10 cellular contexts compared by ENCODE assay signal in the genomic region with DNA sequence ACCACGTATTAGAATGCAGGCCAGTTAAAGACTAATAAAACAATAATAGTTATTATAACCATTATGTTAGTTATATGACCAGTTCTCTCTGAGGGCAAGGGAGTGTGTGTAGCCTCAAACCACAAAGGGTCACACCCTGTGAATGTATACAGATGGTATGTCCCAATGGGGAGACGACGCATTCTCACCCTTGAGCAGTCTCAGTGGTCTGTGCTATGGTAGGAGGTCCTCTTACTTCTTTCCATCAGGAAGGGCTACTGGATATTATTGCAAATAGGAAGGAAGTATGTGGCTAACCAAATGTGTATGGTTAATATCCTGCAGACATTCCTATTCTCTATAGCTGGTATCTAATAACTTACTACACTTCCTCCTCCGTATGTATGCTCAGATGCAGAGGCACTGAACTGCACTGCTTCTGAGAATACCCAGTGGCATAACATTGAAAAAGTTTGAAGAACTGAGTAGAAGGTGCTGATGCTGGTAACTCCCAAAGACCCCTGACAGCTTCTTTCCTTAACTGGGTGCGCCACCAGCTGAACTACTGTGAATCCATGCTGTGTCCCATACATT.
DNase-seq lines count a peak whose midpoint lies in the region; ATAC-seq and TF ChIP-seq lines count a peak whose summit lies in the region.
"Had no signal": no experiment of that assay in that cellular context is flagged by ENCODE, and none has a peak within 500 bp of the region (broad histone marks: within the 10 kb centered on the region; RNA-seq: fewer than 3 reads in every experiment).

No MANE protein-coding gene starts in this region.

- ATAC-seq in GM18502 (IDR thresholded peaks at IDR 0.05; ENCODE audit: poor library complexity, unreplicated experiment) = peak; percentile 44
- ATAC-seq in GM21737 (IDR thresholded peaks at IDR 0.05; ENCODE audit: unreplicated experiment) = peak; percentile 41

- peak overlapping the region; percentile 2 to 83 (median 78) for H3K4me3 Mint-ChIP-seq in IgD-negative memory B cell

- no peaks in the 10 kb centered on the region for H3K9me3 ChIP-seq in tibial nerve
- H3K9me3 ChIP-seq: Caco-2 had no signal

- no peaks in the 10 kb centered on the region for H3K9me3 Mint-ChIP-seq in IgD-negative memory B cell
- H3K9me3 Mint-ChIP-seq: activated T-helper 2 cell treated with anti-CD3 and anti-CD28 coated beads, Interferon-gamma antibody, Interleukin-2, Interleukin-4, amounts not matched to agents 10 μg/mL and 5 μg/mL and 100 μg/mL, durations not matched to agents 14 hours and 24 hours and 36 hours had no signal

- H3K27ac Mint-ChIP-seq in IgD-negative memory B cell = peak overlapping the region; percentile 81 to 97 (median 93)

- no peak for TF ChIP-seq POLR2A in tibial nerve (IDR thresholded peaks at IDR 0.05)

- peaks cover 53 to 64% (median 57%) of the 10 kb centered on the region in 3 donors for H3K4me1 Mint-ChIP-seq in IgD-negative memory B cell

- no peaks in the 10 kb centered on the region for H3K27me3 ChIP-seq in tibial nerve

- DNase-seq in fibroblast of villous mesenchyme (ENCODE audit: low read depth) = peak; percentile 73
- DNase-seq in tibial nerve (ENCODE audit: low spot score in 2 of 2) = no peak
- no peak for DNase-seq in cerebellar cortex (ENCODE audit: low spot score)
- DNase-seq in germinal center (ENCODE audit: low spot score) = no peak
- no peak for DNase-seq in coronary artery (ENCODE audit: low spot score)
- DNase-seq: Caco-2 had no signal

- TF ChIP-seq EP300 in tibial nerve (IDR thresholded peaks at IDR 0.05) = no peak

- no peak overlapping the region for H3K4me3 ChIP-seq in fibroblast of villous mesenchyme (ENCODE audit: low read depth, low read length)
- no peak overlapping the region for H3K4me3 ChIP-seq in tibial nerve
- no peak overlapping the region for H3K4me3 ChIP-seq in coronary artery

- 81 to 82% methylated on average over 5 of the region's 5 CpGs for WGBS in tibial nerve, 2 donors

- H3K36me3 Mint-ChIP-seq in IgD-negative memory B cell = peaks cover 9% of the 10 kb centered on the region

- no peaks in the 10 kb centered on the region for H3K27me3 Mint-ChIP-seq in IgD-negative memory B cell

- no peak for TF ChIP-seq CTCF in fibroblast of villous mesenchyme (IDR thresholded peaks at IDR 0.05; ENCODE audit: insufficient read depth, low read depth, low read length)
- no peak for TF ChIP-seq CTCF in tibial nerve (IDR thresholded peaks at IDR 0.05)
- no peak for TF ChIP-seq CTCF in coronary artery (IDR thresholded peaks at IDR 0.05)

- no peak overlapping the region for H3K27ac ChIP-seq in tibial nerve
- peak overlapping the region in 1 of 2 donors; percentile 2 for H3K27ac ChIP-seq in coronary artery

- peaks cover 0 to 42% (median 0%) of the 10 kb centered on the region in 4 donors for H3K4me1 ChIP-seq in tibial nerve

- peaks cover 0 to 23% (median 0%) of the 10 kb centered on the region in 3 donors for H3K36me3 ChIP-seq in tibial nerve
